Comparison of ENCODE assay signal across 21 cellular contexts in genomic region chr1:67627336-67627735, GRCh38. TPM values are rescaled to one million over a fixed set of nuclear protein-coding genes. Genes with fewer than 3 reads are reported as not detected.
A peak's percentile ranks its signal among the peaks of the same experiment; 100 is the strongest.
DNase-seq lines count a peak whose midpoint lies in the region; ATAC-seq and TF ChIP-seq lines count a peak whose summit lies in the region.
"Had no signal": no experiment of that assay in that cellular context is flagged by ENCODE, and none has a peak within 500 bp of the region (broad histone marks: within the 10 kb centered on the region; RNA-seq: fewer than 3 reads in every experiment).

No MANE protein-coding gene starts in this region.

- H2BK120ac ChIP-seq in mesenchymal stem cell (ENCODE audit: low read depth, low read length) = no peak overlapping the region

- peaks cover 48% of the 10 kb centered on the region for H3K4me1 Mint-ChIP-seq in Calu3 (ENCODE audit: low read depth, unreplicated experiment)
- peaks cover 13% of the 10 kb centered on the region for H3K4me1 Mint-ChIP-seq in progenitor cell of endocrine pancreas (ENCODE audit: low read depth)
- H3K4me1 Mint-ChIP-seq: CD8-positive, alpha-beta memory T cell had no signal

- H3K27ac Mint-ChIP-seq in Calu3 (ENCODE audit: unreplicated experiment) = peak overlapping the region; percentile 27
- H3K27ac Mint-ChIP-seq in progenitor cell of endocrine pancreas = no peak overlapping the region
- H3K27ac Mint-ChIP-seq: CD8-positive, alpha-beta memory T cell had no signal

- H3K79me2 ChIP-seq in osteoblast (ENCODE audit: insufficient read depth, low read length) = no peaks in the 10 kb centered on the region

- peaks cover 26% of the 10 kb centered on the region for H3K4me1 ChIP-seq in SJSA1 (replicated peaks)
- H3K4me1 ChIP-seq in foreskin keratinocyte = peaks cover 35% of the 10 kb centered on the region
- H3K4me1 ChIP-seq in osteoblast (ENCODE audit: insufficient read depth, low read length) = peaks cover 17% of the 10 kb centered on the region
- H3K4me1 ChIP-seq in mesenchymal stem cell (ENCODE audit: control insufficient read depth, insufficient read depth, low read depth, low read length) = no peaks in the 10 kb centered on the region

- no peak overlapping the region for H2BK15ac ChIP-seq in mesenchymal stem cell (ENCODE audit: low read depth, poor library complexity, severe bottlenecking)

- H3K36me3 Mint-ChIP-seq in Calu3 (ENCODE audit: insufficient read depth, unreplicated experiment) (peaks cover 5% of the 10 kb centered on the region), progenitor cell of endocrine pancreas (ENCODE audit: insufficient read depth) (no peaks in the 10 kb centered on the region)

- H3K23ac ChIP-seq in mesenchymal stem cell (ENCODE audit: low read length in 2 of 2) = no peak overlapping the region

- H2AK5ac ChIP-seq in mesenchymal stem cell (ENCODE audit: low read length, severe bottlenecking) = no peak overlapping the region

- DNase-seq in Calu3 = no peak
- DNase-seq in SJSA1 (ENCODE audit: low read depth in 1 of 2, low spot score in 2 of 2) = no peak
- DNase-seq in foreskin keratinocyte = no peak
- no peak for DNase-seq in osteoblast (ENCODE audit: insufficient read length, low spot score, missing footprints)
- DNase-seq in progenitor cell of endocrine pancreas (ENCODE audit: low spot score, unreplicated experiment) = no peak
- DNase-seq in NCI-H345 treated with DMSO at 0.1 percent for 48 hours (lab: John Stamatoyannopoulos, UW; ENCODE audit: unreplicated experiment) = no peak
- DNase-seq in mesenchymal stem cell = no peak
- DNase-seq: CD8-positive, alpha-beta memory T cell; IMR-90; NCI-H1105; NCI-H146; NCI-H2029; NCI-H2227 treated with DMSO at 0.1 percent for 48 hours; NCI-H510A treated with DMSO at 0.1 percent for 48 hours; NCI-H774; NK-92 treated with Interleukin-12 subunit alpha and Interleukin-12 subunit beta, amount 100 ng/mL, for 24 hours; OCI-M1; SJCRH30 had no signal

- H3K4me3 ChIP-seq in SJSA1 = no peak overlapping the region
- H3K4me3 ChIP-seq in osteoblast (ENCODE audit: insufficient read depth, low read length) = no peak overlapping the region
- no peak overlapping the region for H3K4me3 ChIP-seq in mesenchymal stem cell (ENCODE audit: insufficient read depth in 1 of 2, low read depth in 1 of 2, low read length in 2 of 2)
- H3K4me3 ChIP-seq: SJCRH30 had no signal

- H3K4me2 ChIP-seq in osteoblast (ENCODE audit: insufficient read depth, low read length) = no peak overlapping the region
- no peak overlapping the region for H3K4me2 ChIP-seq in mesenchymal stem cell (ENCODE audit: low read length, poor library complexity, severe bottlenecking)
- H3K4me2 ChIP-seq: KMS-11 had no signal

- H4K8ac ChIP-seq in mesenchymal stem cell (ENCODE audit: low read length) = no peak overlapping the region

- CTCF ChIA-PET in Calu3 (lab: Charles Lee) = interaction anchor here (1.0 kb wide), 1 partner anchor 133 kb away, joined by 3 read pairs; no protein-coding TSS in a partner anchor

- peaks cover 8% of the 10 kb centered on the region for H3K9me3 Mint-ChIP-seq in Calu3 (ENCODE audit: low read depth, unreplicated experiment)
- H3K9me3 Mint-ChIP-seq in progenitor cell of endocrine pancreas (ENCODE audit: low read depth) = peaks cover 4% of the 10 kb centered on the region

- H3K9me3 ChIP-seq in SJSA1 (replicated peaks) (peaks cover 11% of the 10 kb centered on the region; the same call in 1 of the 2 replicates), osteoblast (ENCODE audit: low read depth, low read length) (peaks cover 2% of the 10 kb centered on the region), mesenchymal stem cell (ENCODE audit: control insufficient read depth, low read length) (no peaks in the 10 kb centered on the region)
- H3K9me3 ChIP-seq: SJCRH30 had no signal

- H2AFZ ChIP-seq in osteoblast (ENCODE audit: low read length) (no peak overlapping the region), mesenchymal stem cell (ENCODE audit: low read depth, low read length) (no peak overlapping the region)

- ATAC-seq in foreskin keratinocyte (no peak), HG03280 (IDR thresholded peaks at IDR 0.05; ENCODE audit: unreplicated experiment) (no peak)

- H3K14ac ChIP-seq in mesenchymal stem cell (ENCODE audit: low read length in 2 of 2) = no peak overlapping the region

- TF ChIP-seq CTCF in Calu3 (IDR thresholded peaks at IDR 0.05; ENCODE audit: unreplicated experiment) (no peak), foreskin keratinocyte (conservative IDR thresholded peaks at IDR 0.05) (no peak), osteoblast (IDR thresholded peaks at IDR 0.05; ENCODE audit: extremely low read depth, low read depth, low read length) (no peak), progenitor cell of endocrine pancreas (IDR thresholded peaks at IDR 0.05; ENCODE audit: unreplicated experiment) (no peak)

- H3K36me3 ChIP-seq in SJSA1 (no peaks in the 10 kb centered on the region), osteoblast (ENCODE audit: insufficient read depth, low read length) (no peaks in the 10 kb centered on the region), mesenchymal stem cell (ENCODE audit: control insufficient read depth in 1 of 2, insufficient read depth in 2 of 2, low read depth in 1 of 2, low read length in 2 of 2) (no peaks in the 10 kb centered on the region)
- H3K36me3 ChIP-seq: SJCRH30 had no signal

- no peak overlapping the region for H3K4me3 Mint-ChIP-seq in Calu3 (ENCODE audit: low read depth, unreplicated experiment)
- H3K4me3 Mint-ChIP-seq in progenitor cell of endocrine pancreas (ENCODE audit: low read depth) = no peak overlapping the region
- H3K4me3 Mint-ChIP-seq: CD8-positive, alpha-beta memory T cell had no signal

- no peak overlapping the region for H3K4ac ChIP-seq in mesenchymal stem cell (ENCODE audit: low read depth in 1 of 2, low read length in 2 of 2)

- no peak overlapping the region for H2BK5ac ChIP-seq in mesenchymal stem cell (ENCODE audit: low read depth, low read length, poor library complexity, severe bottlenecking)

- H3K27me3 ChIP-seq in SJSA1 (replicated peaks) (no peaks in the 10 kb centered on the region), foreskin keratinocyte (no peaks in the 10 kb centered on the region), osteoblast (ENCODE audit: insufficient read depth, low read length) (no peaks in the 10 kb centered on the region), mesenchymal stem cell (ENCODE audit: control insufficient read depth in 1 of 2, insufficient read depth in 1 of 2, low read length in 2 of 2) (no peaks in the 10 kb centered on the region)
- H3K27me3 ChIP-seq: SJCRH30 had no signal

- intact Hi-C loops in Calu3 (cut with micrococcal nuclease; ENCODE audit: unreplicated experiment) = no loop called here

- no peak overlapping the region for H2BK12ac ChIP-seq in mesenchymal stem cell (ENCODE audit: low read length in 2 of 2)

- H4K20me1 ChIP-seq in osteoblast (ENCODE audit: insufficient read depth, low read length) = no peaks in the 10 kb centered on the region

- BruUV-seq in Calu3 (replicated peaks; lab: Mats Ljungman, UMichigan) = no TSS peak

- WGBS in mesenchymal stem cell = 100% methylated on average over 3 of the region's 3 CpGs

- no peaks in the 10 kb centered on the region for H3K79me1 ChIP-seq in mesenchymal stem cell (replicated peaks; ENCODE audit: low read length, poor library complexity, severe bottlenecking)

- no peak overlapping the region for H3K18ac ChIP-seq in mesenchymal stem cell (ENCODE audit: low read depth in 1 of 2, low read length in 2 of 2)

- no peak overlapping the region for H4K91ac ChIP-seq in mesenchymal stem cell (ENCODE audit: low read length)

- H3K27me3 Mint-ChIP-seq in Calu3 (ENCODE audit: unreplicated experiment) = no peaks in the 10 kb centered on the region
- H3K27me3 Mint-ChIP-seq in progenitor cell of endocrine pancreas = peaks cover 4% of the 10 kb centered on the region

- H3K27ac ChIP-seq in SJSA1 (peak overlapping the region; percentile 48), foreskin keratinocyte (peak overlapping the region; percentile 99), osteoblast (ENCODE audit: low read depth, low read length) (peak overlapping the region; percentile 0), mesenchymal stem cell (ENCODE audit: low read length, poor library complexity, severe bottlenecking) (no peak overlapping the region)
- H3K27ac ChIP-seq: C4-2B, KMS-11, SJCRH30 had no signal

- H3K9ac ChIP-seq in mesenchymal stem cell (ENCODE audit: low read length) = no peak overlapping the region
- H3K9ac ChIP-seq: KMS-11 had no signal

RNA-seq across cellular contexts. Expression of gene GADD45A, which starts 57.7 kb away (rescaled TPM):
- total RNA-seq in Calu3 (2022) (34.0 and 35.4 TPM in 2 replicates), foreskin keratinocyte (99.9 and 107 TPM in 2 replicates), osteoblast (48.0 and 48.9 TPM in 2 replicates), progenitor cell of endocrine pancreas (47.7 and 56.2 TPM in 2 replicates)
- total RNA-seq in SJSA1 (2014; rRNA removed; shearing (Covaris generic)) = 63.1 and 125 TPM in 2 replicates
- 115 and 131 TPM in 2 replicates for polyA plus RNA-seq in foreskin keratinocyte
- 46.4 TPM for polyA plus RNA-seq in mesenchymal stem cell (2013, experiment 1 of 2)
- 48.5 TPM for polyA plus RNA-seq in mesenchymal stem cell (2013, experiment 2 of 2)
